ENCODE assay signal across 1 cellular context in genomic region chr20:50520222-50520877, GRCh38.
TF ChIP-seq lines count a peak whose summit lies in the region.

No MANE protein-coding gene starts in this region.

TF ChIP-seq in HepG2, 621 proteins besides CTCF, POLR2A, EP300 and RAD21:
- no peak for TF ChIP-seq SIN3B (IDR thresholded peaks at IDR 0.05; ENCODE audit: low read length)
- 0 out of 2 replicates have a peak, but pooled peaks have one; percentile 30 for TF ChIP-seq ZNF33B (CRISPR knock-in tag; IDR thresholded peaks at IDR 0.05)
- TF ChIP-seq GABPA (IDR thresholded peaks at IDR 0.05; ENCODE audit: low read depth, low read length): 0 out of 2 replicates have a peak, but pooled peaks have one; percentile 5
- no peak for TF ChIP-seq GABPA (CRISPR knock-in tag; IDR thresholded peaks at IDR 0.05; ENCODE audit: low read depth)
